8 cellular contexts compared by ENCODE assay signal in genomic region chr5:10601246-10602030, GRCh38. TPM values are rescaled to one million over a fixed set of nuclear protein-coding genes. Genes with fewer than 3 reads are reported as not detected.
DNase-seq lines count a peak whose midpoint lies in the region; ATAC-seq and TF ChIP-seq lines count a peak whose summit lies in the region.

No MANE protein-coding gene starts in this region.

- H3K27me3 ChIP-seq in aorta (ENCODE audit: control insufficient read depth in 1 of 2, insufficient read depth in 2 of 2, low read length in 1 of 2) (no peaks in the 10 kb centered on the region), smooth muscle cell (ENCODE audit: low read depth) (no peaks in the 10 kb centered on the region)

- WGBS in aorta, 2 donors: 4 to 5% methylated on average over 19 of the region's 19 CpGs
- WGBS in smooth muscle cell (ENCODE audit: low lambda C conversion rate): 72% methylated on average over 19 of the region's 19 CpGs

- DNase-seq in HCEC 1CT: peak; percentile 61
- DNase-seq in LoVo (ENCODE audit: low spot score): peak; percentile 89
- peak; percentile 100 for DNase-seq in SHP77 treated with DMSO at 0.1 percent for 48 hours (lab: John Stamatoyannopoulos, UW)
- DNase-seq in epithelial cell of esophagus (ENCODE audit: low read depth): peak; percentile 97
- peak; percentile 75 for DNase-seq in mucosa of gallbladder (ENCODE audit: low spot score)
- DNase-seq in aorta: peak; percentile 89 to 95
- DNase-seq in smooth muscle cell (lab: John Stamatoyannopoulos, UW; ENCODE audit: unreplicated experiment): no peak

- no peaks in the 10 kb centered on the region for H3F3A ChIP-seq in smooth muscle cell (ENCODE audit: low read depth)

- no peaks in the 10 kb centered on the region for H4K20me1 ChIP-seq in smooth muscle cell (ENCODE audit: low read depth)

- ATAC-seq in GM18499 (IDR thresholded peaks at IDR 0.05; ENCODE audit: insufficient read depth, unreplicated experiment) (peak; percentile 32), aorta (ENCODE audit: low FRiP score) (peak; percentile 94)

- no peak overlapping the region for H2AFZ ChIP-seq in smooth muscle cell (ENCODE audit: low read depth)

- H3K27ac ChIP-seq in aorta (ENCODE audit: low read depth in 1 of 2, low read length in 2 of 2) (peak overlapping the region; percentile 38 to 74), smooth muscle cell (ENCODE audit: low read depth) (no peak overlapping the region)

- no peak overlapping the region for H3K4me2 ChIP-seq in smooth muscle cell

- H3K4me1 ChIP-seq in aorta (ENCODE audit: control insufficient read depth in 1 of 2, insufficient read depth in 2 of 2, low read length in 2 of 2) (no peaks in the 10 kb centered on the region), smooth muscle cell (ENCODE audit: low read depth) (peaks cover 4% of the 10 kb centered on the region)

- no peaks in the 10 kb centered on the region for H3K79me2 ChIP-seq in smooth muscle cell (ENCODE audit: low read depth)

- H3K4me3 ChIP-seq in epithelial cell of esophagus (ENCODE audit: low read length) (no peak overlapping the region), aorta (ENCODE audit: low read length in 2 of 2) (no peak overlapping the region), smooth muscle cell (no peak overlapping the region)

- TF ChIP-seq CTCF in epithelial cell of esophagus (IDR thresholded peaks at IDR 0.05; ENCODE audit: insufficient read depth, low read depth, low read length, missing control alignments) (no peak), smooth muscle cell (IDR thresholded peaks at IDR 0.05; ENCODE audit: borderline replicate concordance, insufficient read depth, poor library complexity, severe bottlenecking) (no peak)

- no peaks in the 10 kb centered on the region for H3K36me3 ChIP-seq in aorta (ENCODE audit: control insufficient read depth in 1 of 2, insufficient read depth in 2 of 2, low read length in 1 of 2)
- no peaks in the 10 kb centered on the region for H3K36me3 ChIP-seq in smooth muscle cell (ENCODE audit: low read depth)

- no peaks in the 10 kb centered on the region for H3K9me3 ChIP-seq in aorta (ENCODE audit: control insufficient read depth, low read length)
- H3K9me3 ChIP-seq in smooth muscle cell (replicated peaks; ENCODE audit: low read depth): no peaks in the 10 kb centered on the region

- no peak overlapping the region for H3K9ac ChIP-seq in smooth muscle cell (ENCODE audit: low read depth)

- intact Hi-C loops in aorta (cut with DNase I): no loop called here

RNA-seq across cellular contexts. Expression of gene ANKRD33B, which starts 37.6 kb away (rescaled TPM):
- total RNA-seq in mucosa of gallbladder (1.4 TPM), aorta (1 to 10 TPM; 3.3 to 4.9 TPM), smooth muscle cell (2.2 TPM in 2 replicates)
- polyA plus RNA-seq in aorta (1 to 10 TPM in 1 of 2 donors, under 1 TPM in 1; 0.75 to 3.2 TPM), smooth muscle cell (1.1 and 1.2 TPM in 2 replicates)
